Comparison of ENCODE assay signal across 9 cellular contexts in genomic region chr2:86396304-86396785, GRCh38. TPM values are rescaled to one million over a fixed set of nuclear protein-coding genes. Genes with fewer than 3 reads are reported as not detected.
DNase-seq lines count a peak whose midpoint lies in the region; ATAC-seq and TF ChIP-seq lines count a peak whose summit lies in the region.
"Had no signal": no experiment of that assay in that cellular context is flagged by ENCODE, and none has a peak within 500 bp of the region (broad histone marks: within the 10 kb centered on the region; RNA-seq: fewer than 3 reads in every experiment).

No MANE protein-coding gene starts in this region.

- no peak overlapping the region for H3K4me3 Mint-ChIP-seq in activated CD4-positive, alpha-beta memory T cell treated with anti-CD3 and anti-CD28 coated beads for 36 hours
- no peak overlapping the region for H3K4me3 Mint-ChIP-seq in activated CD4-positive, alpha-beta memory T cell treated with anti-CD3 and anti-CD28 coated beads, Interleukin-2, amount 10 ng/mL, durations not matched to agents 7 days and 5 days
- no peak overlapping the region for H3K4me3 Mint-ChIP-seq in activated naive CD8-positive, alpha-beta T cell treated with anti-CD3 and anti-CD28 coated beads, Interleukin-2, amount 50 U/mL, for 24 hours
- no peak overlapping the region for H3K4me3 Mint-ChIP-seq in activated T-helper 1 cell treated with anti-CD3 and anti-CD28 coated beads, Interleukin-12 subunit alpha, Interleukin-12 subunit beta, Interleukin-2, Interleukin-4 antibody, amounts not matched to agents 30 ng/mL and 10 ng/mL and 1 ng/mL, durations not matched to agents 14 hours and 24 hours and 36 hours

- no peak overlapping the region for H3K27ac Mint-ChIP-seq in activated CD4-positive, alpha-beta memory T cell treated with anti-CD3 and anti-CD28 coated beads for 36 hours
- no peak overlapping the region for H3K27ac Mint-ChIP-seq in activated CD4-positive, alpha-beta memory T cell treated with anti-CD3 and anti-CD28 coated beads, Interleukin-2, amount 10 ng/mL, durations not matched to agents 7 days and 5 days
- H3K27ac Mint-ChIP-seq in activated naive CD8-positive, alpha-beta T cell treated with anti-CD3 and anti-CD28 coated beads, Interleukin-2, amount 50 U/mL, for 24 hours, result no peak overlapping the region
- H3K27ac Mint-ChIP-seq in activated T-helper 1 cell treated with anti-CD3 and anti-CD28 coated beads, Interleukin-12 subunit alpha, Interleukin-12 subunit beta, Interleukin-2, Interleukin-4 antibody, amounts not matched to agents 30 ng/mL and 10 ng/mL and 1 ng/mL, durations not matched to agents 14 hours and 24 hours and 36 hours, result no peak overlapping the region

- H3K9me3 Mint-ChIP-seq in activated CD4-positive, alpha-beta memory T cell treated with anti-CD3 and anti-CD28 coated beads for 36 hours, result no peaks in the 10 kb centered on the region
- H3K9me3 Mint-ChIP-seq in activated CD4-positive, alpha-beta memory T cell treated with anti-CD3 and anti-CD28 coated beads, Interleukin-2, amount 10 ng/mL, durations not matched to agents 7 days and 5 days, result peaks cover 3% of the 10 kb centered on the region
- H3K9me3 Mint-ChIP-seq in activated naive CD8-positive, alpha-beta T cell treated with anti-CD3 and anti-CD28 coated beads, Interleukin-2, amount 50 U/mL, for 24 hours, result peaks cover 4% of the 10 kb centered on the region
- H3K9me3 Mint-ChIP-seq in activated T-helper 1 cell treated with anti-CD3 and anti-CD28 coated beads, Interleukin-12 subunit alpha, Interleukin-12 subunit beta, Interleukin-2, Interleukin-4 antibody, amounts not matched to agents 30 ng/mL and 10 ng/mL and 1 ng/mL, durations not matched to agents 14 hours and 24 hours and 36 hours, result peaks cover 6% of the 10 kb centered on the region

- POLR2A ChIA-PET in activated CD4-positive, alpha-beta memory T cell treated with anti-CD3 and anti-CD28 coated beads for 36 hours (lab: Charles Lee), result no interaction called here
- POLR2A ChIA-PET in activated CD4-positive, alpha-beta memory T cell treated with anti-CD3 and anti-CD28 coated beads, Interleukin-2, amount 10 ng/mL, durations not matched to agents 7 days and 5 days (lab: Charles Lee), result no interaction called here

- DNase-seq in activated CD4-positive, alpha-beta memory T cell treated with anti-CD3 and anti-CD28 coated beads for 36 hours, result peak; percentile 35
- DNase-seq in activated CD4-positive, alpha-beta memory T cell treated with anti-CD3 and anti-CD28 coated beads, Interleukin-2, amount 10 ng/mL, durations not matched to agents 7 days and 5 days, result no peak
- DNase-seq in NCI-H446 (lab: John Stamatoyannopoulos, UW), result peak; percentile 52 to 68
- peak; percentile 26 to 52 for DNase-seq in cardiac fibroblast (ENCODE audit: low read depth in 2 of 2)
- DNase-seq in mucosa of descending colon, result peak in 1 of 3 donors; percentile 54
- no peak for DNase-seq in activated naive CD8-positive, alpha-beta T cell treated with anti-CD3 and anti-CD28 coated beads, Interleukin-2, amount 50 U/mL, for 24 hours
- DNase-seq in activated T-helper 1 cell treated with anti-CD3 and anti-CD28 coated beads, Interleukin-12 subunit alpha, Interleukin-12 subunit beta, Interleukin-2, Interleukin-4 antibody, amounts not matched to agents 30 ng/mL and 10 ng/mL and 1 ng/mL, durations not matched to agents 14 hours and 24 hours and 36 hours (ENCODE audit: low spot score), result no peak
- no peak for DNase-seq in A172 (ENCODE audit: low spot score)

- no peaks in the 10 kb centered on the region for H3K36me3 ChIP-seq in mucosa of descending colon (ENCODE audit: low read depth)

- no peaks in the 10 kb centered on the region for H3K9me3 ChIP-seq in mucosa of descending colon

- CTCF ChIA-PET in activated CD4-positive, alpha-beta memory T cell treated with anti-CD3 and anti-CD28 coated beads for 36 hours (lab: Charles Lee), result interaction anchor here (0.8 to 1.2 kb wide), 2 partner anchors 25 to 286 kb away, joined by 3 to 4 read pairs; no protein-coding TSS in a partner anchor
- CTCF ChIA-PET in activated CD4-positive, alpha-beta memory T cell treated with anti-CD3 and anti-CD28 coated beads, Interleukin-2, amount 10 ng/mL, durations not matched to agents 7 days and 5 days (lab: Charles Lee), result interaction anchor here (1.4 kb wide), 1 partner anchor 18 kb away, joined by 3 read pairs; no protein-coding TSS in a partner anchor

- TF ChIP-seq CTCF in cardiac fibroblast (IDR thresholded peaks at IDR 0.05; ENCODE audit: low read depth, low read length), result peak; percentile 40
- TF ChIP-seq CTCF in mucosa of descending colon (IDR thresholded peaks at IDR 0.05), result no peak

- intact Hi-C loops in activated CD4-positive, alpha-beta memory T cell treated with anti-CD3 and anti-CD28 coated beads for 36 hours (cut with micrococcal nuclease), result loop anchor here (10.0 kb wide), 1 partner anchor 68 kb away; no protein-coding TSS in a partner anchor
- intact Hi-C loops in mucosa of descending colon (cut with DNase I, micrococcal nuclease), result no loop called here
- intact Hi-C loops in activated T-helper 1 cell treated with anti-CD3 and anti-CD28 coated beads, Interleukin-12 subunit alpha, Interleukin-12 subunit beta, Interleukin-2, Interleukin-4 antibody, amounts not matched to agents 30 ng/mL and 10 ng/mL and 1 ng/mL, durations not matched to agents 14 hours and 24 hours and 36 hours (cut with micrococcal nuclease), result no loop called here

- H3K4me3 ChIP-seq in cardiac fibroblast (replicated peaks in 1 of 2; ENCODE audit: low read depth in 2 of 2, low read length in 2 of 2) (no peak overlapping the region), mucosa of descending colon (no peak overlapping the region)
- H3K4me3 ChIP-seq: skin epidermis had no signal

- peaks cover 14% of the 10 kb centered on the region for H3K4me1 ChIP-seq in mucosa of descending colon (ENCODE audit: low read depth)

- H3K36me3 Mint-ChIP-seq in activated CD4-positive, alpha-beta memory T cell treated with anti-CD3 and anti-CD28 coated beads for 36 hours, result peaks cover 3% of the 10 kb centered on the region
- peaks cover 2% of the 10 kb centered on the region for H3K36me3 Mint-ChIP-seq in activated CD4-positive, alpha-beta memory T cell treated with anti-CD3 and anti-CD28 coated beads, Interleukin-2, amount 10 ng/mL, durations not matched to agents 7 days and 5 days (ENCODE audit: low read depth)
- no peaks in the 10 kb centered on the region for H3K36me3 Mint-ChIP-seq in activated naive CD8-positive, alpha-beta T cell treated with anti-CD3 and anti-CD28 coated beads, Interleukin-2, amount 50 U/mL, for 24 hours (ENCODE audit: low read depth)
- no peaks in the 10 kb centered on the region for H3K36me3 Mint-ChIP-seq in activated T-helper 1 cell treated with anti-CD3 and anti-CD28 coated beads, Interleukin-12 subunit alpha, Interleukin-12 subunit beta, Interleukin-2, Interleukin-4 antibody, amounts not matched to agents 30 ng/mL and 10 ng/mL and 1 ng/mL, durations not matched to agents 14 hours and 24 hours and 36 hours (ENCODE audit: low read depth)

- H3K4me1 Mint-ChIP-seq in activated CD4-positive, alpha-beta memory T cell treated with anti-CD3 and anti-CD28 coated beads for 36 hours (ENCODE audit: low read depth), result peaks cover 11% of the 10 kb centered on the region
- peaks cover 2% of the 10 kb centered on the region for H3K4me1 Mint-ChIP-seq in activated CD4-positive, alpha-beta memory T cell treated with anti-CD3 and anti-CD28 coated beads, Interleukin-2, amount 10 ng/mL, durations not matched to agents 7 days and 5 days
- H3K4me1 Mint-ChIP-seq in activated naive CD8-positive, alpha-beta T cell treated with anti-CD3 and anti-CD28 coated beads, Interleukin-2, amount 50 U/mL, for 24 hours, result peaks cover 17% of the 10 kb centered on the region
- peaks cover 12% of the 10 kb centered on the region for H3K4me1 Mint-ChIP-seq in activated T-helper 1 cell treated with anti-CD3 and anti-CD28 coated beads, Interleukin-12 subunit alpha, Interleukin-12 subunit beta, Interleukin-2, Interleukin-4 antibody, amounts not matched to agents 30 ng/mL and 10 ng/mL and 1 ng/mL, durations not matched to agents 14 hours and 24 hours and 36 hours (ENCODE audit: low read depth)

- H3K27me3 Mint-ChIP-seq in activated CD4-positive, alpha-beta memory T cell treated with anti-CD3 and anti-CD28 coated beads for 36 hours, result peaks cover 4% of the 10 kb centered on the region
- peaks cover 8% of the 10 kb centered on the region for H3K27me3 Mint-ChIP-seq in activated CD4-positive, alpha-beta memory T cell treated with anti-CD3 and anti-CD28 coated beads, Interleukin-2, amount 10 ng/mL, durations not matched to agents 7 days and 5 days
- H3K27me3 Mint-ChIP-seq in activated naive CD8-positive, alpha-beta T cell treated with anti-CD3 and anti-CD28 coated beads, Interleukin-2, amount 50 U/mL, for 24 hours, result peaks cover 2% of the 10 kb centered on the region
- peaks cover 2% of the 10 kb centered on the region for H3K27me3 Mint-ChIP-seq in activated T-helper 1 cell treated with anti-CD3 and anti-CD28 coated beads, Interleukin-12 subunit alpha, Interleukin-12 subunit beta, Interleukin-2, Interleukin-4 antibody, amounts not matched to agents 30 ng/mL and 10 ng/mL and 1 ng/mL, durations not matched to agents 14 hours and 24 hours and 36 hours (ENCODE audit: insufficient read depth)

- ATAC-seq in mucosa of descending colon, result peak; percentile 26
- ATAC-seq in activated naive CD8-positive, alpha-beta T cell treated with anti-CD3 and anti-CD28 coated beads, Interleukin-2, amount 50 U/mL, for 24 hours, result no peak

RNA-seq across cellular contexts. Expression of gene KDM3A, which starts 44.8 kb away (rescaled TPM):
- 10 to 100 TPM; 55.6 to 64.9 TPM for total RNA-seq in activated CD4-positive, alpha-beta memory T cell treated with anti-CD3 and anti-CD28 coated beads for 36 hours
- 10 to 100 TPM; 81.9 to 91.8 TPM for total RNA-seq in activated CD4-positive, alpha-beta memory T cell treated with anti-CD3 and anti-CD28 coated beads, Interleukin-2, amount 10 ng/mL, durations not matched to agents 7 days and 5 days
- total RNA-seq in mucosa of descending colon, result 10 to 100 TPM; 36.1 to 73.6 (median 53.6) TPM
- 61.6 and 67.3 TPM in 2 replicates for total RNA-seq in activated T-helper 1 cell treated with anti-CD3 and anti-CD28 coated beads, Interleukin-12 subunit alpha, Interleukin-12 subunit beta, Interleukin-2, Interleukin-4 antibody, amounts not matched to agents 30 ng/mL and 10 ng/mL and 1 ng/mL, durations not matched to agents 14 hours and 24 hours and 36 hours
- total RNA-seq in A172 (2014; rRNA removed; shearing (Covaris generic)), result 9.8 and 11.9 TPM in 2 replicates

RNA-seq across cellular contexts. Expression of gene REEP1, which starts 58.9 kb away (rescaled TPM):
- under 1 TPM; 0.07 to 0.15 TPM for total RNA-seq in activated CD4-positive, alpha-beta memory T cell treated with anti-CD3 and anti-CD28 coated beads for 36 hours
- total RNA-seq in activated CD4-positive, alpha-beta memory T cell treated with anti-CD3 and anti-CD28 coated beads, Interleukin-2, amount 10 ng/mL, durations not matched to agents 7 days and 5 days, result not detected
- total RNA-seq in mucosa of descending colon, result 10 to 100 TPM in 1 of 3 donors, 1 to 10 TPM in 2; 3.8 to 50.3 (median 6.1) TPM
- 0.26 and 0.81 TPM in 2 replicates for total RNA-seq in activated T-helper 1 cell treated with anti-CD3 and anti-CD28 coated beads, Interleukin-12 subunit alpha, Interleukin-12 subunit beta, Interleukin-2, Interleukin-4 antibody, amounts not matched to agents 30 ng/mL and 10 ng/mL and 1 ng/mL, durations not matched to agents 14 hours and 24 hours and 36 hours
- 7.8 and 10.3 TPM in 2 replicates for total RNA-seq in A172 (2014; rRNA removed; shearing (Covaris generic))

Comparison
In these comparisons a context has a peak if more than half of its experiments do, and no peak if none do; other contexts are left out.
1. DNase-seq: peak in activated CD4-positive, alpha-beta memory T cell treated with anti-CD3 and anti-CD28 coated beads for 36 hours (single experiment), NCI-H446 (2 of 2) and cardiac fibroblast (2 of 2); none in activated CD4-positive, alpha-beta memory T cell treated with anti-CD3 and anti-CD28 coated beads, Interleukin-2, amount 10 ng/mL, durations not matched to agents 7 days and 5 days (single experiment), activated naive CD8-positive, alpha-beta T cell treated with anti-CD3 and anti-CD28 coated beads, Interleukin-2, amount 50 U/mL, for 24 hours (single experiment), activated T-helper 1 cell treated with anti-CD3 and anti-CD28 coated beads, Interleukin-12 subunit alpha, Interleukin-12 subunit beta, Interleukin-2, Interleukin-4 antibody, amounts not matched to agents 30 ng/mL and 10 ng/mL and 1 ng/mL, durations not matched to agents 14 hours and 24 hours and 36 hours (single experiment) and A172 (single experiment).